ENCODE assay signal across 19 cellular contexts in genomic region chr5:14893351-14893750, GRCh38. TPM values are rescaled to one million over a fixed set of nuclear protein-coding genes. Genes with fewer than 3 reads are reported as not detected.
DNase-seq lines count a peak whose midpoint lies in the region; ATAC-seq, FAIRE-seq and TF ChIP-seq lines count a peak whose summit lies in the region.
"Had no signal": no experiment of that assay in that cellular context is flagged by ENCODE, and none has a peak within 500 bp of the region (broad histone marks: within the 10 kb centered on the region; RNA-seq: fewer than 3 reads in every experiment).

No MANE protein-coding gene starts in this region.

- TF ChIP-seq CTCF in adrenal gland (IDR thresholded peaks at IDR 0.05) (no peak), right lobe of liver (IDR thresholded peaks at IDR 0.05) (no peak)

- H3K36me3 ChIP-seq in small intestine (ENCODE audit: control insufficient read depth in 2 of 2, insufficient read depth in 2 of 2, low read length in 2 of 2): no peaks in the 10 kb centered on the region
- H3K36me3 ChIP-seq in adrenal gland (replicated peaks in 1 of 2): no peaks in the 10 kb centered on the region
- no peaks in the 10 kb centered on the region for H3K36me3 ChIP-seq in right lobe of liver
- H3K36me3 ChIP-seq: BLaER1 had no signal

- no peak for FAIRE-seq in small intestine (lab: Jason Lieb, UNC)
- FAIRE-seq: GM12892, GM18507, H1 had no signal

- TF ChIP-seq POLR2A in adrenal gland (IDR thresholded peaks at IDR 0.05) (no peak), right lobe of liver (IDR thresholded peaks at IDR 0.05) (no peak)

- no peaks in the 10 kb centered on the region for H3K9me3 ChIP-seq in small intestine (ENCODE audit: control insufficient read depth, low read depth)
- H3K9me3 ChIP-seq in adrenal gland (replicated peaks in 1 of 3): no peaks in the 10 kb centered on the region
- H3K9me3 ChIP-seq in right lobe of liver: no peaks in the 10 kb centered on the region
- H3K9me3 ChIP-seq: BLaER1 had no signal

- H3K4me1 ChIP-seq in small intestine (ENCODE audit: control insufficient read depth in 2 of 2, insufficient read depth in 1 of 2, low read depth in 1 of 2, low read length in 1 of 2) (peaks cover 0 to 4% of the 10 kb centered on the region in 2 donors), adrenal gland (replicated peaks in 1 of 2) (no peaks in the 10 kb centered on the region), right lobe of liver (no peaks in the 10 kb centered on the region)
- H3K4me1 ChIP-seq: BLaER1 had no signal

- intact Hi-C loops in left colon (cut with DNase I, micrococcal nuclease): no loop called here
- intact Hi-C loops in adrenal gland (cut with DNase I): no loop called here
- intact Hi-C loops in right lobe of liver (cut with DNase I): no loop called here

- H3K4me3 ChIP-seq in small intestine (ENCODE audit: low read depth in 1 of 2, low read length in 2 of 2) (no peak overlapping the region), adrenal gland (no peak overlapping the region), right lobe of liver (no peak overlapping the region)
- H3K4me3 ChIP-seq: BLaER1 had no signal

- peak; percentile 52 for ATAC-seq in left colon
- ATAC-seq in GM21526 (IDR thresholded peaks at IDR 0.05; ENCODE audit: low FRiP score, unreplicated experiment): no peak
- no peak for ATAC-seq in right lobe of liver

- H3K27ac ChIP-seq in small intestine (ENCODE audit: low read depth in 1 of 2, low read length in 1 of 2) (no peak overlapping the region), adrenal gland (no peak overlapping the region), right lobe of liver (no peak overlapping the region)
- H3K27ac ChIP-seq: BLaER1 had no signal

- H3K27me3 ChIP-seq in small intestine (ENCODE audit: control insufficient read depth in 2 of 2, insufficient read depth in 2 of 2, low read length in 2 of 2): no peaks in the 10 kb centered on the region
- no peaks in the 10 kb centered on the region for H3K27me3 ChIP-seq in adrenal gland
- H3K27me3 ChIP-seq in right lobe of liver: no peaks in the 10 kb centered on the region
- H3K27me3 ChIP-seq: BLaER1 had no signal

- DNase-seq in HT-29 (ENCODE audit: low spot score): peak; percentile 71
- peak; percentile 55 for DNase-seq in SW480 (ENCODE audit: low spot score)
- no peak for DNase-seq in left colon
- peak; percentile 75 for DNase-seq in small intestine
- no peak for DNase-seq in adrenal gland
- no peak for DNase-seq in activated CD4-positive, alpha-beta T cell treated with anti-CD3 and anti-CD28 coated beads, Interleukin-2, amount 50 U/mL, for 1 hour
- DNase-seq in right lobe of liver: no peak
- DNase-seq: 8988T; CD4-positive, alpha-beta memory T cell; DMS153; DMS79; GDM1; H9; IMR-90 had no signal

- 17 to 60% (median 28%) methylated on average over 1 of the region's 1 CpG for WGBS in small intestine, 3 donors
- 58 to 81% (median 76%) methylated on average over 1 of the region's 1 CpG for WGBS in adrenal gland, 4 donors
- WGBS in right lobe of liver (ENCODE audit: insufficient coverage, low coverage, low lambda C conversion rate, missing lambda C conversion rate): 76% methylated on average over 1 of the region's 1 CpG

RNA-seq across cellular contexts. Expression of gene ANKH, which starts 21.8 kb away (rescaled TPM):
- total RNA-seq in HT-29 (2014; rRNA removed; shearing (Covaris generic)): 27.1 and 44.3 TPM in 2 replicates
- total RNA-seq in left colon (100 to 1,000 TPM in 1 of 2 donors, 10 to 100 TPM in 1; 98.4 to 156 TPM), adrenal gland (10 to 100 TPM; 27.4 to 45.6 (median 34.4) TPM), right lobe of liver (100 to 1,000 TPM in 1 of 6 experiments, 10 to 100 TPM in 5; 38.5 to 121 (median 61.9) TPM)
- polyA plus RNA-seq in small intestine (10 to 100 TPM; 33.0 to 43.2 (median 40.6) TPM), adrenal gland (10 to 100 TPM; 15.0 to 17.5 (median 15.2) TPM)

Comparison
In these comparisons a context has a peak if more than half of its experiments do, and no peak if none do; other contexts are left out.
1. DNase-seq: peak in HT-29 (single experiment), SW480 (single experiment) and small intestine (single experiment); none in left colon (0 of 2), adrenal gland (0 of 7), activated CD4-positive, alpha-beta T cell treated with anti-CD3 and anti-CD28 coated beads, Interleukin-2, amount 50 U/mL, for 1 hour (single experiment) and right lobe of liver (0 of 3).